Comparison of ENCODE assay signal across 12 cellular contexts in the genomic region with DNA sequence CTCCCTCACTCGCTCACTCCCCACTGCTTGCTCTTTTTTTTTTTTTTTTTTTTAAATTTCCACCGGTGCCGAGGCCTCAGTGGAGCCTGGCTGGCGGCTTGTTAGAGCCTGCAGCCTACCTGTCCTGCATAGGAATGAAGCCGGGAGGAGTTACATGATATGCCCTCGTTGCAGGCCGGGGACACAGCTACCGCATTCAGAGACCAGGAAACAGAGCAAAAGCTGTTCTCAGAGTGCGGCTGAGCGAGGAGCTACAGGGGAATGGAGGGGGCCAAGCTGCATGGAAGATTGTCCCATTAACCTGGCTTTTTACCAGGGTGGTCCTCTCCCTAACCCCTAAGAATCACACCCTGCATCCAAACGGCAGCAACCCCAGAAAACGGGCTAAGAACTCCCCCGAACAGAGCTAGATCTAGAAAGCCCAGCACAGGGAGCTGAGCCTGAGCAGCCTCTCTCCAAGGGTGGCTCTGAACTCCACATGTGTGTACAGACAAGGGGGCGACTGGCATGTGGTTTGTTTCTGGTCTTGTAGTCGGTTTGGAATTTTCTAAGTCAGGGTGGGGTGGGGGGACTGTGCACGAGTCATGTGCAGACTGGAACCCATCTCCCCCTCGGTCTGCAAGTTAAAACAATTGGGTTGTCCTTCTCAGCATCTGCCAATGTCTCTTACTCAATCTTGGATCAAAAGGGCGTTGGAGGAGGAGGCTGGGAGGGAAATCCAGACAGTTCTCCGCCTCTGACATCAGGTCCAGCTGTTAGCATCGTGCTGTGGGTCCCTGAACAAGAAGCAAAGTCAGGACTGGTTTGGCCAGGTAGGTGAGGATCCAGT.
DNase-seq lines count a peak whose midpoint lies in the region; ATAC-seq and TF ChIP-seq lines count a peak whose summit lies in the region.
"Had no signal": no experiment of that assay in that cellular context is flagged by ENCODE, and none has a peak within 500 bp of the region (broad histone marks: within the 10 kb centered on the region; RNA-seq: fewer than 3 reads in every experiment).

No MANE protein-coding gene starts in this region.

- H2AFZ ChIP-seq in GM23248 (peak overlapping the region; percentile 86), hepatocyte (no peak overlapping the region)

- H4K20me1 ChIP-seq in GM23248 (ENCODE audit: insufficient read depth) (no peaks in the 10 kb centered on the region), hepatocyte (ENCODE audit: insufficient read depth, poor library complexity, severe bottlenecking) (no peaks in the 10 kb centered on the region)

- no peak for TF ChIP-seq POLR2A in prostate gland (IDR thresholded peaks at IDR 0.05)

- H3K79me2 ChIP-seq in GM23248 (ENCODE audit: insufficient read depth): peaks cover 74% of the 10 kb centered on the region
- H3K79me2 ChIP-seq in hepatocyte: peaks cover 81% of the 10 kb centered on the region

- TF ChIP-seq CTCF in hepatocyte (IDR thresholded peaks at IDR 0.05; ENCODE audit: poor library complexity): no peak
- TF ChIP-seq CTCF in prostate gland (IDR thresholded peaks at IDR 0.05): no peak

- H3K27ac ChIP-seq in GM23248: peak overlapping the region; percentile 62
- peak overlapping the region; percentile 78 for H3K27ac ChIP-seq in hepatocyte
- H3K27ac ChIP-seq in prostate gland: peak overlapping the region; percentile 84 to 91

- H3F3A ChIP-seq in GM23248 (ENCODE audit: insufficient read depth): peaks cover 8% of the 10 kb centered on the region; the same call in 1 of the 2 replicates

- H3K9me2 ChIP-seq in GM23248 (ENCODE audit: insufficient read depth) (no peaks in the 10 kb centered on the region), hepatocyte (replicated peaks; ENCODE audit: insufficient read depth) (no peaks in the 10 kb centered on the region)

- H3K27me3 ChIP-seq in GM23248 (replicated peaks; ENCODE audit: insufficient read depth) (no peaks in the 10 kb centered on the region), hepatocyte (no peaks in the 10 kb centered on the region), prostate gland (replicated peaks; ENCODE audit: insufficient read depth) (no peaks in the 10 kb centered on the region)

- ATAC-seq in HG03039 (IDR thresholded peaks at IDR 0.05; ENCODE audit: unreplicated experiment) (no peak), HG02885 (IDR thresholded peaks at IDR 0.05; ENCODE audit: poor library complexity, unreplicated experiment) (no peak)
- ATAC-seq: SK-N-SH treated with all-trans-retinoic acid at 6 μM for 48 hours had no signal

- H3K4me3 ChIP-seq in GM23248 (peak overlapping the region; percentile 53), hepatocyte (no peak overlapping the region), prostate gland (no peak overlapping the region)

- no peaks in the 10 kb centered on the region for H3K36me3 ChIP-seq in GM23248 (ENCODE audit: low read depth)
- no peaks in the 10 kb centered on the region for H3K36me3 ChIP-seq in hepatocyte (replicated peaks; ENCODE audit: insufficient read depth, low read depth)
- no peaks in the 10 kb centered on the region for H3K36me3 ChIP-seq in prostate gland

- DNase-seq in GM23248 (peak; percentile 78), astrocyte of the hippocampus (ENCODE audit: low read depth, low spot score) (peak; percentile 50), hepatocyte (ENCODE audit: low spot score) (peak; percentile 31), prostate gland (ENCODE audit: low spot score) (peak; percentile 81), NCI-H82 (lab: John Stamatoyannopoulos, UW) (no peak), dermis blood vessel endothelial cell (no peak)
- DNase-seq: activated CD4-positive, alpha-beta memory T cell treated with anti-CD3 and anti-CD28 coated beads, Interleukin-2, amount 10 ng/mL, durations not matched to agents 7 days and 5 days; hippocampal formation; NCI-H1694 had no signal

- WGBS in GM23248 (ENCODE audit: low coverage in 1 of 2, low lambda C conversion rate in 2 of 2, missing lambda C conversion rate in 2 of 2), 2 experiments: 18% methylated on average over 20 of the region's 20 CpGs
- whole genome bisulfite sequencing in hepatocyte (ENCODE audit: low lambda C conversion rate, missing lambda C conversion rate): 60% methylated on average over 20 of the region's 20 CpGs
- 29% methylated on average over 20 of the region's 20 CpGs for WGBS in prostate gland

- intact Hi-C loops in prostate gland (cut with DNase I): no loop called here

- H3K4me1 ChIP-seq in GM23248 (ENCODE audit: insufficient read depth): peaks cover 18% of the 10 kb centered on the region
- peaks cover 14% of the 10 kb centered on the region for H3K4me1 ChIP-seq in hepatocyte (ENCODE audit: insufficient read depth)
- H3K4me1 ChIP-seq in prostate gland (replicated peaks): peaks cover 19% of the 10 kb centered on the region

- no peaks in the 10 kb centered on the region for H3K9me3 ChIP-seq in GM23248 (ENCODE audit: low read depth)
- no peaks in the 10 kb centered on the region for H3K9me3 ChIP-seq in hepatocyte (ENCODE audit: low read depth)
- H3K9me3 ChIP-seq in prostate gland: no peaks in the 10 kb centered on the region

- H3K9ac ChIP-seq in GM23248: peak overlapping the region; percentile 62

- in situ Hi-C loops in GM23248 (cut with MboI): loop anchor here (25.0 kb wide), 1 partner anchor 365 kb away; no protein-coding TSS in a partner anchor

- H3K4me2 ChIP-seq in GM23248 (ENCODE audit: unreplicated experiment) (peak overlapping the region; percentile 84), hepatocyte (peak overlapping the region; percentile 46)

Comparison
In these comparisons a context has a peak if more than half of its experiments do, and no peak if none do; other contexts are left out.
1. DNase-seq: peak in GM23248 (single experiment), astrocyte of the hippocampus (single experiment), hepatocyte (single experiment) and prostate gland (single experiment); none in NCI-H82 (single experiment) and dermis blood vessel endothelial cell (single experiment).
2. Peak in every context shown above with its lines, with median percentiles within 50 percentile points of each other: H3K27ac ChIP-seq.